Comparison of ENCODE assay signal across 1 cellular context in the genomic region with DNA sequence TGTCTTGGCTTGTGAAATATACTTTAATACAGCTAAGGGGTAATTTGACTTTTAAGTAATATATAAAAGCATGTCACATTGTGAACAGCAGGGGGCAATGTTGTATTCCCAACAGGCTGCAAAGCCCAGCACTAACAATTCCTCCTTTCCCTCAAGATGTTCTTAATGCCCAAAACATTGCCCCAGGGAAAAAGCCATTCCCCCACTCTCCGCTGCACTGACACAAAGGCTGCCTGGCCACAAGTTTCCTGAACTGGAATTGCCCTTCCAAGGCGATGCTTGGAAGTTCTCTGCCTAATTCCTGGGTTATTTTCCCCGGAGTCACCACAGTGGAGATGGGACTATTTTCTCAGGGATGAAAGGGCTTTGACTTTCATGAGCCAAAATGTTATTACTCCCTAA.
A peak's percentile ranks its signal among the peaks of the same experiment; 100 is the strongest.
TF ChIP-seq lines count a peak whose summit lies in the region.

No MANE protein-coding gene starts in this region.

TF ChIP-seq in HEK293, 187 proteins besides CTCF, POLR2A, EP300 and RAD21 (continued from another document):
- TF ChIP-seq, protein P1, sequence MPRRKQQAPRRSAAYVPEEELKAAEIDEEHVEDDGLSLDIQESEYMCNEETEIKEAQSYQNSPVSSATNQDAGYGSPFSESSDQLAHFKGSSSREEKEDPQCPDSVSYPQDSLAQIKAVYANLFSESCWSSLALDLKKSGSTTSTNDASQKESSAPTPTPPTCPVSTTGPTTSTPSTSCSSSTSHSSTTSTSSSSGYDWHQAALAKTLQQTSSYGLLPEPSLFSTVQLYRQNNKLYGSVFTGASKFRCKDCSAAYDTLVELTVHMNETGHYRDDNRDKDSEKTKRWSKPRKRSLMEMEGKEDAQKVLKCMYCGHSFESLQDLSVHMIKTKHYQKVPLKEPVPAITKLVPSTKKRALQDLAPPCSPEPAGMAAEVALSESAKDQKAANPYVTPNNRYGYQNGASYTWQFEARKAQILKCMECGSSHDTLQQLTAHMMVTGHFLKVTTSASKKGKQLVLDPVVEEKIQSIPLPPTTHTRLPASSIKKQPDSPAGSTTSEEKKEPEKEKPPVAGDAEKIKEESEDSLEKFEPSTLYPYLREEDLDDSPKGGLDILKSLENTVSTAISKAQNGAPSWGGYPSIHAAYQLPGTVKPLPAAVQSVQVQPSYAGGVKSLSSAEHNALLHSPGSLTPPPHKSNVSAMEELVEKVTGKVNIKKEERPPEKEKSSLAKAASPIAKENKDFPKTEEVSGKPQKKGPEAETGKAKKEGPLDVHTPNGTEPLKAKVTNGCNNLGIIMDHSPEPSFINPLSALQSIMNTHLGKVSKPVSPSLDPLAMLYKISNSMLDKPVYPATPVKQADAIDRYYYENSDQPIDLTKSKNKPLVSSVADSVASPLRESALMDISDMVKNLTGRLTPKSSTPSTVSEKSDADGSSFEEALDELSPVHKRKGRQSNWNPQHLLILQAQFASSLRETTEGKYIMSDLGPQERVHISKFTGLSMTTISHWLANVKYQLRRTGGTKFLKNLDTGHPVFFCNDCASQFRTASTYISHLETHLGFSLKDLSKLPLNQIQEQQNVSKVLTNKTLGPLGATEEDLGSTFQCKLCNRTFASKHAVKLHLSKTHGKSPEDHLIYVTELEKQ (tag by site-specific recombination; IDR thresholded peaks at IDR 0.05; ENCODE audit: borderline replicate concordance): no peak
- TF ChIP-seq ZNF366 (tag by site-specific recombination; conservative IDR thresholded peaks at IDR 0.05) (0 out of 2 replicates have a peak, but pooled peaks have one; percentile 18), ZNF654 (tag by site-specific recombination; IDR thresholded peaks at IDR 0.05; ENCODE audit: low read depth) (peak; percentile 85), ZNF121 (tag by site-specific recombination; IDR thresholded peaks at IDR 0.05) (no peak), ZNF274 (IDR thresholded peaks at IDR 0.05; ENCODE audit: low read length) (no peak), ZNF274 (tag by site-specific recombination; IDR thresholded peaks at IDR 0.05; ENCODE audit: borderline replicate concordance) (no peak), ZNF660 (tag by site-specific recombination; IDR thresholded peaks at IDR 0.05) (peak; percentile 64; the same call in 1 of the 2 replicates), ZNF626 (tag by site-specific recombination; IDR thresholded peaks at IDR 0.05) (no peak), ZNF473 (tag by site-specific recombination; IDR thresholded peaks at IDR 0.05) (no peak)
